Comparison of ENCODE assay signal across 8 cellular contexts in genomic region chr10:36888925-36889573, GRCh38.
DNase-seq lines count a peak whose midpoint lies in the region; ATAC-seq, FAIRE-seq and TF ChIP-seq lines count a peak whose summit lies in the region.

No MANE protein-coding gene starts in this region.

- H3K27ac Mint-ChIP-seq in Caco-2 (ENCODE audit: unreplicated experiment) (no peak overlapping the region), progenitor cell of endocrine pancreas (no peak overlapping the region)

- H3K9me3 Mint-ChIP-seq in Caco-2 (ENCODE audit: unreplicated experiment) (no peaks in the 10 kb centered on the region), progenitor cell of endocrine pancreas (ENCODE audit: low read depth) (peaks cover 14% of the 10 kb centered on the region)

- ATAC-seq in GM19328 (IDR thresholded peaks at IDR 0.05; ENCODE audit: unreplicated experiment) (peak; percentile 72), right cardiac atrium (no peak)

- H3K4me1 Mint-ChIP-seq in Caco-2 (ENCODE audit: low read depth, unreplicated experiment) (peaks cover 7% of the 10 kb centered on the region), progenitor cell of endocrine pancreas (ENCODE audit: low read depth) (no peaks in the 10 kb centered on the region)

- TF ChIP-seq CTCF in Caco-2 (IDR thresholded peaks at IDR 0.05; ENCODE audit: insufficient read depth in 1 of 2, low read depth in 1 of 2, low read length in 1 of 2, severe bottlenecking in 1 of 2, unreplicated experiment in 1 of 2) (peak; percentile 96), progenitor cell of endocrine pancreas (IDR thresholded peaks at IDR 0.05; ENCODE audit: unreplicated experiment) (peak; percentile 72)

- no peaks in the 10 kb centered on the region for H3K36me3 Mint-ChIP-seq in Caco-2 (ENCODE audit: insufficient read depth, unreplicated experiment)
- no peaks in the 10 kb centered on the region for H3K36me3 Mint-ChIP-seq in progenitor cell of endocrine pancreas (ENCODE audit: insufficient read depth)

- H3K27me3 ChIP-seq in Caco-2 (replicated peaks; ENCODE audit: control insufficient read depth, insufficient read depth, low read length) = no peaks in the 10 kb centered on the region
- H3K27me3 ChIP-seq in right cardiac atrium (ENCODE audit: control insufficient read depth, insufficient read depth) = no peaks in the 10 kb centered on the region

- BruUV-seq in Caco-2 (replicated peaks; lab: Mats Ljungman, UMichigan) = no TSS peak

- H3K4me1 ChIP-seq in Caco-2 (peaks cover 5% of the 10 kb centered on the region; the same call in 1 of the 2 replicates), right cardiac atrium (ENCODE audit: control insufficient read depth, insufficient read depth, low read length) (peaks cover 3% of the 10 kb centered on the region)

- no peak overlapping the region for H3K27ac ChIP-seq in caudate nucleus (ENCODE audit: low read depth, low read length)
- no peak overlapping the region for H3K27ac ChIP-seq in right cardiac atrium (ENCODE audit: low read length)

- POLR2A ChIA-PET in Caco-2 (lab: Charles Lee) = no interaction called here

- FAIRE-seq in HTR-8/SVneo (lab: Jason Lieb, UNC) = no peak

- CTCF ChIA-PET in Caco-2 (lab: Charles Lee) = interaction anchor here (0.6 to 1.3 kb wide), 13 partner anchors 8 to 1477 kb away, joined by 3 to 7 read pairs (median 4); no protein-coding TSS in a partner anchor

- DNase-seq in Caco-2 = peak; percentile 84 to 89
- DNase-seq in HTR-8/SVneo (ENCODE audit: insufficient read length, low spot score) = peak; percentile 3
- DNase-seq in SKM-1 treated with dmso at 0.1 percent for 144 hours (lab: John Stamatoyannopoulos, UW; ENCODE audit: unreplicated experiment) = peak; percentile 19
- peak in 39 of 61 donors; percentile 2 to 81 (median 21) for DNase-seq in caudate nucleus (lab: John Stamatoyannopoulos, UW)
- DNase-seq in progenitor cell of endocrine pancreas (ENCODE audit: low spot score, unreplicated experiment) = peak; percentile 33
- DNase-seq in right cardiac atrium = no peak
- DNase-seq in GM03348 (ENCODE audit: low spot score) = no peak

- H3K36me3 ChIP-seq in Caco-2 (ENCODE audit: control insufficient read depth, insufficient read depth, low read length) = no peaks in the 10 kb centered on the region

- 49% methylated on average over 6 of the region's 6 CpGs for WGBS in right cardiac atrium

- no peaks in the 10 kb centered on the region for H3K27me3 Mint-ChIP-seq in Caco-2 (ENCODE audit: insufficient read depth, unreplicated experiment)
- H3K27me3 Mint-ChIP-seq in progenitor cell of endocrine pancreas = no peaks in the 10 kb centered on the region

- H3K9me3 ChIP-seq in Caco-2 (no peaks in the 10 kb centered on the region), right cardiac atrium (ENCODE audit: control insufficient read depth, low read length) (no peaks in the 10 kb centered on the region)

- intact Hi-C loops in Caco-2 (cut with micrococcal nuclease; ENCODE audit: unreplicated experiment) (loop anchor here (1.0 kb wide), 4 partner anchors 374 to 865 kb away; no protein-coding TSS in a partner anchor), right cardiac atrium (cut with DNase I) (loop anchor here in 2 of 4 donors (10.0 kb wide), 1 partner anchor 1254 kb away; no protein-coding TSS in a partner anchor)

- H3K4me3 ChIP-seq in Caco-2 (ENCODE audit: low read depth, low read length) (no peak overlapping the region), right cardiac atrium (ENCODE audit: low read length) (no peak overlapping the region)

- H3K4me3 Mint-ChIP-seq in Caco-2 (ENCODE audit: unreplicated experiment) (no peak overlapping the region), progenitor cell of endocrine pancreas (ENCODE audit: low read depth) (no peak overlapping the region)

Comparison
In these comparisons a context has a peak if more than half of its experiments do, and no peak if none do; other contexts are left out.
1. DNase-seq: peak in Caco-2 (2 of 2), HTR-8/SVneo (single experiment), SKM-1 treated with dmso at 0.1 percent for 144 hours (single experiment), caudate nucleus (39 of 61) and progenitor cell of endocrine pancreas (single experiment); none in right cardiac atrium (0 of 3) and GM03348 (single experiment).